In genomic region chr7:44511863-44512468, GRCh38 we compare ENCODE assay signal across 18 cellular contexts. TPM values are rescaled to one million over a fixed set of nuclear protein-coding genes. Genes with fewer than 3 reads are reported as not detected.
DNase-seq lines count a peak whose midpoint lies in the region; ATAC-seq, FAIRE-seq and TF ChIP-seq lines count a peak whose summit lies in the region.
"Had no signal": no experiment of that assay in that cellular context is flagged by ENCODE, and none has a peak within 500 bp of the region (broad histone marks: within the 10 kb centered on the region; RNA-seq: fewer than 3 reads in every experiment).

No MANE protein-coding gene starts in this region.

- H3K36me3 ChIP-seq in HepG2 (replicated peaks in 1 of 2; ENCODE audit: control insufficient read depth in 1 of 2, insufficient read depth in 2 of 2, low read length in 2 of 2): peaks cover 11 to 28% of the 10 kb centered on the region in 2 experiments; a peak in 4 of 5 replicates
- H3K36me3 ChIP-seq in left ventricle myocardium inferior: no peaks in the 10 kb centered on the region
- H3K36me3 ChIP-seq: BLaER1 treated with 17β-estradiol and CSF1 and Interleukin-3, amounts not matched to agents 10 nM and 100 nM; HAP-1 had no signal

- H3K9me3 Mint-ChIP-seq in activated T-helper 17 cell treated with anti-CD3 and anti-CD28 coated beads, Interleukin-2, amount 50 U/mL, for 72 hours: no peaks in the 10 kb centered on the region
- peaks cover under 1% of the 10 kb centered on the region for H3K9me3 Mint-ChIP-seq in type B pancreatic cell
- H3K9me3 Mint-ChIP-seq in stimulated activated effector memory CD8-positive, alpha-beta T cell treated with anti-CD3 and anti-CD28 coated beads, Interleukin-12 subunit alpha, Interleukin-12 subunit beta, amount 100 ng/mL, for 72 hours: no peaks in the 10 kb centered on the region

- no peak for ATAC-seq in activated T-helper 17 cell treated with anti-CD3 and anti-CD28 coated beads, Interleukin-2, amount 50 U/mL, for 72 hours (replicated peaks)
- peak; percentile 15; the same call in 1 of the 3 replicates for ATAC-seq in HepG2
- ATAC-seq in GM18498 (IDR thresholded peaks at IDR 0.05; ENCODE audit: unreplicated experiment): no peak
- ATAC-seq in stimulated activated effector memory CD8-positive, alpha-beta T cell treated with anti-CD3 and anti-CD28 coated beads, Interleukin-12 subunit alpha, Interleukin-12 subunit beta, amount 100 ng/mL, for 72 hours: no peak

- TF ChIP-seq EP300 in HepG2 (IDR thresholded peaks at IDR 0.05; ENCODE audit: low read depth in 2 of 2, low read length in 2 of 2) (no peak), HepG2 (CRISPR knock-in tag; IDR thresholded peaks at IDR 0.05; ENCODE audit: borderline replicate concordance) (no peak)

- H3K4me3 ChIP-seq in HepG2 (replicated peaks in 1 of 3; ENCODE audit: insufficient read depth in 1 of 3, low read depth in 2 of 3, low read length in 3 of 3) (no peak overlapping the region), left ventricle myocardium inferior (no peak overlapping the region)
- H3K4me3 ChIP-seq: BLaER1 treated with 17β-estradiol and CSF1 and Interleukin-3, amounts not matched to agents 10 nM and 100 nM; HAP-1 had no signal

- H3K27ac Mint-ChIP-seq in activated T-helper 17 cell treated with anti-CD3 and anti-CD28 coated beads, Interleukin-2, amount 50 U/mL, for 72 hours: peak overlapping the region; percentile 45
- H3K27ac Mint-ChIP-seq in type B pancreatic cell: no peak overlapping the region
- H3K27ac Mint-ChIP-seq in stimulated activated effector memory CD8-positive, alpha-beta T cell treated with anti-CD3 and anti-CD28 coated beads, Interleukin-12 subunit alpha, Interleukin-12 subunit beta, amount 100 ng/mL, for 72 hours: no peak overlapping the region
- H3K27ac Mint-ChIP-seq: IgD-negative memory B cell had no signal

- no peaks in the 10 kb centered on the region for H3K79me2 ChIP-seq in HepG2 (ENCODE audit: insufficient read depth, low read length)

- FAIRE-seq in HepG2 (lab: Jason Lieb, UNC): no peak
- FAIRE-seq: G401.6, GM12892, GM19239, H1 had no signal

- H3K27me3 Mint-ChIP-seq in activated T-helper 17 cell treated with anti-CD3 and anti-CD28 coated beads, Interleukin-2, amount 50 U/mL, for 72 hours: peaks cover 4% of the 10 kb centered on the region
- peaks cover 15% of the 10 kb centered on the region for H3K27me3 Mint-ChIP-seq in type B pancreatic cell
- H3K27me3 Mint-ChIP-seq: IgD-negative memory B cell had no signal

- in situ Hi-C loops in HepG2 (cut with HindIII; ENCODE audit: extremely low pct_ligation_motif_present, low pct_unique_long_range_greater_than_20kb): no loop called here

- H3K27me3 ChIP-seq in HepG2 (ENCODE audit: control insufficient read depth in 1 of 2, insufficient read depth in 2 of 2, low read length in 2 of 2) (no peaks in the 10 kb centered on the region), left ventricle myocardium inferior (ENCODE audit: low read depth) (no peaks in the 10 kb centered on the region)
- H3K27me3 ChIP-seq: BLaER1 treated with 17β-estradiol and CSF1 and Interleukin-3, amounts not matched to agents 10 nM and 100 nM had no signal

- H2AFZ ChIP-seq in HepG2 (ENCODE audit: low read length): no peak overlapping the region

- H3K9ac ChIP-seq in HepG2 (ENCODE audit: insufficient read depth, low read depth, low read length): no peak overlapping the region
- H3K9ac ChIP-seq: BLaER1 treated with 17β-estradiol and CSF1 and Interleukin-3, amounts not matched to agents 10 nM and 100 nM had no signal

- 63% methylated on average over 4 of the region's 4 CpGs for WGBS in HepG2 (ENCODE audit: low lambda C conversion rate)

- H3K9me3 ChIP-seq in HepG2 (ENCODE audit: low read length) (no peaks in the 10 kb centered on the region), left ventricle myocardium inferior (replicated peaks) (peaks cover 3% of the 10 kb centered on the region)
- H3K9me3 ChIP-seq: HAP-1 had no signal

- POLR2A ChIA-PET in HepG2 (lab: Yijun Ruan, JAX): interaction anchor here (1.4 kb wide), 1 partner anchor 62 kb away, joined by 3 read pairs; the partner anchor contains the start of gene DDX56

- intact Hi-C loops in HepG2 (cut with micrococcal nuclease; ENCODE audit: unreplicated experiment): no loop called here
- intact Hi-C loops in left ventricle myocardium inferior (cut with micrococcal nuclease): no loop called here

- H3K4me2 ChIP-seq in HepG2 (ENCODE audit: low read depth, low read length): no peak overlapping the region
- H3K4me2 ChIP-seq: BLaER1 treated with 17β-estradiol and CSF1 and Interleukin-3, amounts not matched to agents 10 nM and 100 nM had no signal

- TF ChIP-seq CTCF in HepG2 (CRISPR knock-in tag; IDR thresholded peaks at IDR 0.05) (no peak), type B pancreatic cell (conservative IDR thresholded peaks at IDR 0.05) (no peak), left ventricle myocardium inferior (IDR thresholded peaks at IDR 0.05; ENCODE audit: borderline replicate concordance) (no peak)

- TF ChIP-seq RAD21 in HepG2 (CRISPR knock-in tag; IDR thresholded peaks at IDR 0.05): no peak

- CTCF ChIA-PET in HepG2 (lab: Yijun Ruan, JAX; ENCODE audit: low intra/inter-chr PET ratio, low total read pairs): no interaction called here

- H3K36me3 Mint-ChIP-seq in activated T-helper 17 cell treated with anti-CD3 and anti-CD28 coated beads, Interleukin-2, amount 50 U/mL, for 72 hours (ENCODE audit: low read depth): no peaks in the 10 kb centered on the region
- H3K36me3 Mint-ChIP-seq in type B pancreatic cell: no peaks in the 10 kb centered on the region
- H3K36me3 Mint-ChIP-seq in stimulated activated effector memory CD8-positive, alpha-beta T cell treated with anti-CD3 and anti-CD28 coated beads, Interleukin-12 subunit alpha, Interleukin-12 subunit beta, amount 100 ng/mL, for 72 hours: no peaks in the 10 kb centered on the region
- H3K36me3 Mint-ChIP-seq: IgD-negative memory B cell had no signal

- no peaks in the 10 kb centered on the region for H4K20me1 ChIP-seq in HepG2 (ENCODE audit: insufficient read depth, low read length)
- H4K20me1 ChIP-seq: BLaER1 treated with 17β-estradiol and CSF1 and Interleukin-3, amounts not matched to agents 10 nM and 100 nM had no signal

- peak in 1 of 2 experiments; percentile 18; a peak in 1 of 4 replicates for TF ChIP-seq POLR2A in HepG2 (IDR thresholded peaks at IDR 0.05; ENCODE audit: insufficient read depth in 1 of 2, low read depth in 2 of 2, low read length in 2 of 2)

- no peak overlapping the region for H3K4me3 Mint-ChIP-seq in activated T-helper 17 cell treated with anti-CD3 and anti-CD28 coated beads, Interleukin-2, amount 50 U/mL, for 72 hours
- H3K4me3 Mint-ChIP-seq in type B pancreatic cell: no peak overlapping the region
- H3K4me3 Mint-ChIP-seq in stimulated activated effector memory CD8-positive, alpha-beta T cell treated with anti-CD3 and anti-CD28 coated beads, Interleukin-12 subunit alpha, Interleukin-12 subunit beta, amount 100 ng/mL, for 72 hours: no peak overlapping the region
- H3K4me3 Mint-ChIP-seq: CD4-positive, CD25-positive, alpha-beta regulatory T cell; IgD-negative memory B cell had no signal

- BruUV-seq in HepG2 (replicated peaks; lab: Mats Ljungman, UMichigan): no TSS peak

- DNase-seq in ELF-1 (ENCODE audit: low read depth, low spot score) (peak; percentile 5), HepG2 (ENCODE audit: low spot score) (no peak), type B pancreatic cell (ENCODE audit: extremely low spot score, unreplicated experiment) (peak; percentile 47), left ventricle myocardium inferior (no peak)
- DNase-seq in stimulated activated effector memory CD8-positive, alpha-beta T cell treated with anti-CD3 and anti-CD28 coated beads, Interleukin-12 subunit alpha, Interleukin-12 subunit beta, amount 100 ng/mL, for 72 hours (ENCODE audit: low spot score in 2 of 2): no peak
- DNase-seq: ACHN; CD4-positive, CD25-positive, alpha-beta regulatory T cell; DMS79 had no signal

- H3K27ac ChIP-seq in HepG2 (ENCODE audit: extremely low read length, insufficient read depth, low read length) (no peak overlapping the region), left ventricle myocardium inferior (replicated peaks) (no peak overlapping the region)
- H3K27ac ChIP-seq: BLaER1 treated with 17β-estradiol and CSF1 and Interleukin-3, amounts not matched to agents 10 nM and 100 nM had no signal

- H3K4me1 ChIP-seq in HepG2 (ENCODE audit: insufficient read depth, low read length): peaks cover 11% of the 10 kb centered on the region
- H3K4me1 ChIP-seq in left ventricle myocardium inferior: no peaks in the 10 kb centered on the region
- H3K4me1 ChIP-seq: HAP-1 had no signal

- H3K4me1 Mint-ChIP-seq in activated T-helper 17 cell treated with anti-CD3 and anti-CD28 coated beads, Interleukin-2, amount 50 U/mL, for 72 hours: no peaks in the 10 kb centered on the region
- H3K4me1 Mint-ChIP-seq in type B pancreatic cell (ENCODE audit: unreplicated experiment): no peaks in the 10 kb centered on the region
- peaks cover 10% of the 10 kb centered on the region for H3K4me1 Mint-ChIP-seq in stimulated activated effector memory CD8-positive, alpha-beta T cell treated with anti-CD3 and anti-CD28 coated beads, Interleukin-12 subunit alpha, Interleukin-12 subunit beta, amount 100 ng/mL, for 72 hours
- H3K4me1 Mint-ChIP-seq: CD4-positive, CD25-positive, alpha-beta regulatory T cell; IgD-negative memory B cell had no signal

RNA-seq across cellular contexts. Expression of gene NUDCD3, which starts 21.5 kb away (rescaled TPM):
- 100 to 1,000 TPM in 1 of 2 donors, 10 to 100 TPM in 1; 96.4 to 101 TPM for total RNA-seq in activated T-helper 17 cell treated with anti-CD3 and anti-CD28 coated beads, Interleukin-2, amount 50 U/mL, for 72 hours
- total RNA-seq in HepG2 (2016; rRNA removed; fragmentation: Illumina TruSeq; extraction: Trizol): 49.9 and 54.6 TPM in 2 replicates
- 13.4 and 14.8 TPM in 2 replicates for total RNA-seq in HepG2 (2016; cell fraction: cytosol; rRNA removed; fragmentation: Illumina TruSeq; extraction: Trizol; ENCODE audit: low read depth)
- total RNA-seq in HepG2 (2016; cell fraction: insoluble cytoplasmic fraction; rRNA removed; fragmentation: Illumina TruSeq; extraction: Trizol): 43.2 and 52.2 TPM in 2 replicates
- 11.7 and 13.3 TPM in 2 replicates for total RNA-seq in HepG2 (2016; cell fraction: membrane; rRNA removed; fragmentation: Illumina TruSeq; extraction: Trizol)
- 42.0 and 47.5 TPM in 2 replicates for total RNA-seq in HepG2 (2016; cell fraction: nucleus; rRNA removed; fragmentation: Illumina TruSeq; extraction: Trizol)
- 20.8 and 25.4 TPM in 2 replicates for polyA plus RNA-seq in HepG2 (2011; rRNA removed)
- polyA plus RNA-seq in HepG2 (2011; cell fraction: cytosol; rRNA removed): 21.8 and 27.6 TPM in 2 replicates
- polyA plus RNA-seq in HepG2 (2011; cell fraction: nucleus; rRNA removed): 32.7 and 41.3 TPM in 2 replicates
- polyA plus RNA-seq in HepG2 (2012): 27.9 and 29.4 TPM in 2 replicates
- 2.5 and 3.1 TPM in 2 replicates for polyA plus RNA-seq in HepG2 (2016; cell fraction: cytosol; fragmentation: Illumina TruSeq; extraction: Trizol; ENCODE audit: low read depth)
- polyA plus RNA-seq in HepG2 (2016; cell fraction: insoluble cytoplasmic fraction; fragmentation: Illumina TruSeq; extraction: Trizol; ENCODE audit: low read depth): 30.1 and 34.3 TPM in 2 replicates
- polyA plus RNA-seq in HepG2 (2016; cell fraction: membrane; fragmentation: Illumina TruSeq; extraction: Trizol; ENCODE audit: low read depth): 5.2 and 6.4 TPM in 2 replicates
- polyA plus RNA-seq in HepG2 (2016; cell fraction: nucleus; fragmentation: Illumina TruSeq; extraction: Trizol; ENCODE audit: insufficient read depth, low read depth): 35.7 and 42.8 TPM in 2 replicates
- polyA minus RNA-seq in HepG2 (2011; rRNA and poly(A)+ RNA removed; ENCODE audit: low replicate concordance): 43.7 and 47.9 TPM in 2 replicates
- 19.5 and 27.3 TPM in 2 replicates for polyA minus RNA-seq in HepG2 (2011; cell fraction: cytosol; rRNA and poly(A)+ RNA removed)
- 36.7 and 44.8 TPM in 2 replicates for polyA minus RNA-seq in HepG2 (2011; cell fraction: nucleus; rRNA and poly(A)+ RNA removed)
- 82.1 and 88.5 TPM in 2 replicates for total RNA-seq in type B pancreatic cell (ENCODE audit: low replicate concordance)
- 107 TPM for total RNA-seq in left ventricle myocardium inferior

RNA-seq across cellular contexts. Expression of gene NPC1L1, which starts 29.2 kb away (rescaled TPM):
- total RNA-seq in activated T-helper 17 cell treated with anti-CD3 and anti-CD28 coated beads, Interleukin-2, amount 50 U/mL, for 72 hours: under 1 TPM in 1 of 2 donors, not detected in 1; 0.32 TPM
- total RNA-seq in HepG2 (2016; rRNA removed; fragmentation: Illumina TruSeq; extraction: Trizol) (3.8 and 4.8 TPM in 2 replicates), type B pancreatic cell (ENCODE audit: low replicate concordance) (8.8 and 11.0 TPM in 2 replicates), left ventricle myocardium inferior (0.19 TPM)
- total RNA-seq in HepG2 (2016; cell fraction: cytosol; rRNA removed; fragmentation: Illumina TruSeq; extraction: Trizol; ENCODE audit: low read depth): 1.9 and 2.0 TPM in 2 replicates
- 2.9 and 4.5 TPM in 2 replicates for total RNA-seq in HepG2 (2016; cell fraction: insoluble cytoplasmic fraction; rRNA removed; fragmentation: Illumina TruSeq; extraction: Trizol)
- total RNA-seq in HepG2 (2016; cell fraction: membrane; rRNA removed; fragmentation: Illumina TruSeq; extraction: Trizol): 3.9 and 4.0 TPM in 2 replicates
- total RNA-seq in HepG2 (2016; cell fraction: nucleus; rRNA removed; fragmentation: Illumina TruSeq; extraction: Trizol): 10.5 and 11.9 TPM in 2 replicates
- polyA plus RNA-seq in HepG2 (2011; rRNA removed): 14.5 and 26.6 TPM in 2 replicates
- 10.4 and 11.4 TPM in 2 replicates for polyA plus RNA-seq in HepG2 (2011; cell fraction: cytosol; rRNA removed)
- polyA plus RNA-seq in HepG2 (2011; cell fraction: nucleus; rRNA removed): 72.5 and 82.9 TPM in 2 replicates
- polyA plus RNA-seq in HepG2 (2012): 14.5 and 17.3 TPM in 2 replicates
- 2.2 and 2.7 TPM in 2 replicates for polyA plus RNA-seq in HepG2 (2016; cell fraction: cytosol; fragmentation: Illumina TruSeq; extraction: Trizol; ENCODE audit: low read depth)
- polyA plus RNA-seq in HepG2 (2016; cell fraction: insoluble cytoplasmic fraction; fragmentation: Illumina TruSeq; extraction: Trizol; ENCODE audit: low read depth): 4.9 and 6.8 TPM in 2 replicates
- polyA plus RNA-seq in HepG2 (2016; cell fraction: membrane; fragmentation: Illumina TruSeq; extraction: Trizol; ENCODE audit: low read depth): 4.3 TPM in 2 replicates
- polyA plus RNA-seq in HepG2 (2016; cell fraction: nucleus; fragmentation: Illumina TruSeq; extraction: Trizol; ENCODE audit: insufficient read depth, low read depth): 43.1 and 46.9 TPM in 2 replicates
- polyA minus RNA-seq in HepG2 (2011; rRNA and poly(A)+ RNA removed; ENCODE audit: low replicate concordance): 0.19 and 29.3 TPM in 2 replicates
- polyA minus RNA-seq in HepG2 (2011; cell fraction: cytosol; rRNA and poly(A)+ RNA removed): 9.6 and 11.7 TPM in 2 replicates
- 16.9 and 24.6 TPM in 2 replicates for polyA minus RNA-seq in HepG2 (2011; cell fraction: nucleus; rRNA and poly(A)+ RNA removed)
- total RNA-seq: A172 had no signal
- polyA plus RNA-seq: IgD-negative memory B cell had no signal

Comparison
In these comparisons a context has a peak if more than half of its experiments do, and no peak if none do; other contexts are left out.
1. DNase-seq: peak in ELF-1 (single experiment) and type B pancreatic cell (single experiment); none in HepG2 (single experiment), left ventricle myocardium inferior (single experiment) and stimulated activated effector memory CD8-positive, alpha-beta T cell treated with anti-CD3 and anti-CD28 coated beads, Interleukin-12 subunit alpha, Interleukin-12 subunit beta, amount 100 ng/mL, for 72 hours (0 of 2).